ENCODE assay signal across 8 cellular contexts in the genomic region with DNA sequence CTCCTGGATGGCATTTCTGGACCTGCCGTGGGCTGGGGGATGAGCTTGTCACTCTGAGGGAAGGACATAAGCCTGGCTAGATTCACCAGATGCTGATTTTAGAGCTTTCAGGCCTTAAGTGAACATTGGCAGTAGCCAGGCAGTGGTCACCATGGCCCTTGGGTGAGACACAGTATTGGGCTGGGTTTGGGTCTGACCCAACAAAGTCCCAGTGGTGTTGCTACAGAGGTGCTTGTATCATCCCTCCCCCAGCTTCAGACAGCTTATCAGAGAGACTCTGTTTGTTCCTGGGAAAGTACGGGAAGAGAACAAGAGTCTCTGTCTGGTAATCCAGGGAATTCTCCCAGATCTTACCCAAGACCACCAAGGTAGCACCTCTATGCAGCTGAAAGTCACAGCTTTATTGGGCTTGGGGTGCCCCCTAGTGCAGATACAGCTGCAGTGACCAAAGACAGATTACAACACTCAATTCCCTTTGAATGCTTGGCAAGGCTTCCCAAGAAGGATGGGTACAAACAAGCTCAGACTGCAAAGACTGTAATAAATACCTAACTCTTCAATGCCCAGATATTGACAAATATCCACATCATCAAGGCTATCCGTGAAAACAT. TPM values are rescaled to one million over a fixed set of nuclear protein-coding genes. Genes with fewer than 3 reads are reported as not detected.
A peak's percentile ranks its signal among the peaks of the same experiment; 100 is the strongest.
DNase-seq lines count a peak whose midpoint lies in the region; ATAC-seq and TF ChIP-seq lines count a peak whose summit lies in the region.

No MANE protein-coding gene starts in this region.

- H3K36me3 ChIP-seq in kidney epithelial cell (ENCODE audit: control insufficient read depth, insufficient read depth, low read length), result no peaks in the 10 kb centered on the region

- no peak for ATAC-seq in GM21723 (IDR thresholded peaks at IDR 0.05; ENCODE audit: unreplicated experiment)
- no peak for ATAC-seq in GM18519 (IDR thresholded peaks at IDR 0.05; ENCODE audit: low FRiP score, unreplicated experiment)

- no peak overlapping the region for H3K27ac ChIP-seq in RWPE1

- H3K4me3 ChIP-seq in astrocyte of the spinal cord (ENCODE audit: low read depth, low read length) (no peak overlapping the region), kidney epithelial cell (ENCODE audit: low read depth, low read length) (no peak overlapping the region)

- DNase-seq in COLO668 (lab: John Stamatoyannopoulos, UW; ENCODE audit: unreplicated experiment) (peak; percentile 14), HT-29 (ENCODE audit: low spot score) (peak; percentile 70), RWPE1 (ENCODE audit: low spot score) (no peak), astrocyte of the spinal cord (ENCODE audit: low read depth, low spot score) (peak; percentile 61), kidney epithelial cell (ENCODE audit: low read depth) (no peak), HuH-7.5 (ENCODE audit: low spot score) (no peak)

- POLR2A ChIA-PET in RWPE1 (lab: Yijun Ruan, JAX; ENCODE audit: low non-redundant PET), result no interaction called here

- H3K27me3 ChIP-seq in kidney epithelial cell (ENCODE audit: control insufficient read depth, insufficient read depth, low read length), result no peaks in the 10 kb centered on the region

- in situ Hi-C loops in astrocyte of the spinal cord (cut with HindIII; ENCODE audit: low sequenced_read_pairs), result no loop called here

- CTCF ChIA-PET in RWPE1 (lab: Yijun Ruan, JAX), result interaction anchor here (0.5 to 1.4 kb wide), 8 partner anchors 10 to 1142 kb away, joined by 3 to 10 read pairs (median 3); partner anchors contain the start of gene RUVBL1

- TF ChIP-seq CTCF in RWPE1 (conservative IDR thresholded peaks at IDR 0.05; ENCODE audit: low read depth), result peak; percentile 30; the same call in 1 of the 2 replicates
- peak; percentile 80 for TF ChIP-seq CTCF in astrocyte of the spinal cord (IDR thresholded peaks at IDR 0.05; ENCODE audit: low read depth, low read length)
- TF ChIP-seq CTCF in kidney epithelial cell (IDR thresholded peaks at IDR 0.05; ENCODE audit: insufficient read depth, low read length, poor library complexity, severe bottlenecking), result peak; percentile 66

RNA-seq across cellular contexts. Expression of gene RUVBL1, which starts 9.8 kb away (rescaled TPM):
- total RNA-seq in HT-29 (2014; rRNA removed; shearing (Covaris generic)), result 135 and 153 TPM in 2 replicates
- total RNA-seq in kidney epithelial cell, result 68.4 and 68.7 TPM in 2 replicates

RNA-seq across cellular contexts. Expression of gene EEFSEC, which starts 19.9 kb away (rescaled TPM):
- total RNA-seq in HT-29 (2014; rRNA removed; shearing (Covaris generic)), result 16.8 and 22.0 TPM in 2 replicates
- total RNA-seq in kidney epithelial cell, result 12.6 and 14.7 TPM in 2 replicates

Comparison
In these comparisons a context has a peak if more than half of its experiments do, and no peak if none do; other contexts are left out.
1. DNase-seq: peak in COLO668 (single experiment), HT-29 (single experiment) and astrocyte of the spinal cord (single experiment); none in RWPE1 (single experiment), kidney epithelial cell (single experiment) and HuH-7.5 (single experiment).
2. CTCF ChIP-seq: peak in every context shown above with its lines; median percentile 80 in astrocyte of the spinal cord; 66 in kidney epithelial cell; 30 in RWPE1.